In the genomic region with DNA sequence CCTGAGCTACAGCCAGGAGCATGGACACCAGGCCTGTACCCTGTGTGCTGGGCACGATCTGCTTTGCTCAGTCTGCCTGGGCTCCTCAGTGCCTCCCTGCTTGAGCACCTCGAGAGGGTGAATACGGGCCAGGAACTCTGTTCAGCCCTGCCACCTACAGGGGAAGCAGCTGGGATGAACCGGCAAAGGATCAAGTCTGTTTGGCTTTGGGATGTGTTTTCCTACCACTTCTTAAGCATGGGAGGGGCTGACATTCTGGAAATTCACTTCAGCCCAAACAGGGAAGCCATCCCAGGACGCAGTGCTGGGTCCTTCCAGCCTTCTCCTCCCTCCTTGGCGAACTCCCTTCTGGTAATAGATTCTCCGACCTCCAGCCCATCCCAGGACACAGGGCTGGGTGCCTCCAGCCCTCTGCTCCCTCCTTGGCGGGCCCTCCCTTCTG, we compare ENCODE assay signal across 9 cellular contexts. TPM values are rescaled to one million over a fixed set of nuclear protein-coding genes. Genes with fewer than 3 reads are reported as not detected.
A peak's percentile ranks its signal among the peaks of the same experiment; 100 is the strongest.
DNase-seq lines count a peak whose midpoint lies in the region; ATAC-seq and TF ChIP-seq lines count a peak whose summit lies in the region.
"Had no signal": no experiment of that assay in that cellular context is flagged by ENCODE, and none has a peak within 500 bp of the region (broad histone marks: within the 10 kb centered on the region; RNA-seq: fewer than 3 reads in every experiment).

No MANE protein-coding gene starts in this region.

- no peaks in the 10 kb centered on the region for H3F3A ChIP-seq in GM23248 (ENCODE audit: insufficient read depth)

- in situ Hi-C loops in GM23248 (cut with MboI): no loop called here

- TF ChIP-seq CTCF in RWPE1 (conservative IDR thresholded peaks at IDR 0.05; ENCODE audit: low read depth): no peak
- no peak for TF ChIP-seq CTCF in neural crest cell (conservative IDR thresholded peaks at IDR 0.05)

- H3K27ac Mint-ChIP-seq in neural crest cell (ENCODE audit: unreplicated experiment): peak overlapping the region; percentile 58
- no peak overlapping the region for H3K27ac Mint-ChIP-seq in stimulated activated naive CD8-positive, alpha-beta T cell treated with anti-CD3 and anti-CD28 coated beads, Interleukin-15, amount 100 ng/mL, for 72 hours
- H3K27ac Mint-ChIP-seq: T-helper 1 cell treated with Interleukin-12 subunit alpha and Interleukin-12 subunit beta and Interleukin-4 antibody, amounts not matched to agents 30 μg/mL and 1 μg/mL, for 36 hours had no signal

- DNase-seq in GM23248 (peak; percentile 77), RWPE1 (ENCODE audit: low spot score) (peak; percentile 42), fibroblast of peridontal ligament (ENCODE audit: extremely low read depth) (peak; percentile 90), neural crest cell (ENCODE audit: low read depth, low spot score) (no peak)
- DNase-seq in stimulated activated naive CD8-positive, alpha-beta T cell treated with anti-CD3 and anti-CD28 coated beads, Interleukin-15, amount 100 ng/mL, for 72 hours: no peak

- no peaks in the 10 kb centered on the region for H4K20me1 ChIP-seq in GM23248 (ENCODE audit: insufficient read depth)

- no peaks in the 10 kb centered on the region for H3K9me3 Mint-ChIP-seq in neural crest cell
- no peaks in the 10 kb centered on the region for H3K9me3 Mint-ChIP-seq in stimulated activated naive CD8-positive, alpha-beta T cell treated with anti-CD3 and anti-CD28 coated beads, Interleukin-15, amount 100 ng/mL, for 72 hours
- H3K9me3 Mint-ChIP-seq: T-helper 1 cell treated with Interleukin-12 subunit alpha and Interleukin-12 subunit beta and Interleukin-4 antibody, amounts not matched to agents 30 μg/mL and 1 μg/mL, for 36 hours had no signal

- no peaks in the 10 kb centered on the region for H3K79me2 ChIP-seq in GM23248 (ENCODE audit: insufficient read depth)

- no peak overlapping the region for H3K4me2 ChIP-seq in GM23248 (ENCODE audit: unreplicated experiment)

- ATAC-seq in HG03521 (IDR thresholded peaks at IDR 0.05; ENCODE audit: unreplicated experiment) (no peak), HG02970 (IDR thresholded peaks at IDR 0.05; ENCODE audit: low FRiP score, unreplicated experiment) (no peak), GM21515 (IDR thresholded peaks at IDR 0.05; ENCODE audit: unreplicated experiment) (no peak)
- ATAC-seq in stimulated activated naive CD8-positive, alpha-beta T cell treated with anti-CD3 and anti-CD28 coated beads, Interleukin-15, amount 100 ng/mL, for 72 hours: no peak

- CTCF ChIA-PET in RWPE1 (lab: Yijun Ruan, JAX): interaction anchor here (0.5 to 1.2 kb wide), 2 partner anchors 36 to 68 kb away, joined by 3 read pairs; no protein-coding TSS in a partner anchor

- no peak overlapping the region for H3K27ac ChIP-seq in GM23248
- no peak overlapping the region for H3K27ac ChIP-seq in RWPE1

- peaks cover 2% of the 10 kb centered on the region for H3K36me3 Mint-ChIP-seq in neural crest cell (ENCODE audit: low read depth)

- H3K9me2 ChIP-seq in GM23248 (ENCODE audit: insufficient read depth): no peaks in the 10 kb centered on the region

- no peaks in the 10 kb centered on the region; the same call in 1 of the 2 replicates for H3K27me3 ChIP-seq in GM23248 (replicated peaks; ENCODE audit: insufficient read depth)

- no peak overlapping the region for H3K4me3 Mint-ChIP-seq in neural crest cell
- H3K4me3 Mint-ChIP-seq in stimulated activated naive CD8-positive, alpha-beta T cell treated with anti-CD3 and anti-CD28 coated beads, Interleukin-15, amount 100 ng/mL, for 72 hours: no peak overlapping the region
- H3K4me3 Mint-ChIP-seq: T-helper 1 cell treated with Interleukin-12 subunit alpha and Interleukin-12 subunit beta and Interleukin-4 antibody, amounts not matched to agents 30 μg/mL and 1 μg/mL, for 36 hours had no signal

- H3K36me3 ChIP-seq in GM23248 (ENCODE audit: low read depth): no peaks in the 10 kb centered on the region

- no peaks in the 10 kb centered on the region for H3K9me3 ChIP-seq in GM23248 (ENCODE audit: low read depth)

- peak overlapping the region; percentile 23; the same call in 1 of the 2 replicates for H3K9ac ChIP-seq in GM23248

- H3K4me3 ChIP-seq in GM23248: no peak overlapping the region

- H3K4me1 Mint-ChIP-seq in neural crest cell: peaks cover 20% of the 10 kb centered on the region
- H3K4me1 Mint-ChIP-seq in stimulated activated naive CD8-positive, alpha-beta T cell treated with anti-CD3 and anti-CD28 coated beads, Interleukin-15, amount 100 ng/mL, for 72 hours: peaks cover 42% of the 10 kb centered on the region

- POLR2A ChIA-PET in RWPE1 (lab: Yijun Ruan, JAX; ENCODE audit: low non-redundant PET): no interaction called here

- peak overlapping the region; percentile 54 for H2AFZ ChIP-seq in GM23248

- WGBS in GM23248 (ENCODE audit: low coverage in 1 of 2, low lambda C conversion rate in 2 of 2, missing lambda C conversion rate in 2 of 2), 2 experiments: 15 to 20% methylated on average over 8 of the region's 8 CpGs

- H3K4me1 ChIP-seq in GM23248 (ENCODE audit: insufficient read depth): peaks cover 8% of the 10 kb centered on the region

- H3K27me3 Mint-ChIP-seq in neural crest cell (ENCODE audit: low read depth): no peaks in the 10 kb centered on the region
- H3K27me3 Mint-ChIP-seq in stimulated activated naive CD8-positive, alpha-beta T cell treated with anti-CD3 and anti-CD28 coated beads, Interleukin-15, amount 100 ng/mL, for 72 hours: no peaks in the 10 kb centered on the region

RNA-seq across cellular contexts. Expression of gene SELENON, which starts 55.8 kb away (rescaled TPM):
- 45.3 and 49.7 TPM in 2 replicates for total RNA-seq in GM23248 (2014; rRNA removed; shearing (Covaris generic))
- 8.3 and 9.0 TPM in 2 replicates for polyA plus RNA-seq in GM23248 (2016; fragmentation: Nextera tagmentation; extraction: Ambion mirVana)
- total RNA-seq in neural crest cell: 146 and 148 TPM in 2 replicates

Comparison
In these comparisons a context has a peak if more than half of its experiments do, and no peak if none do; other contexts are left out.
1. DNase-seq: peak in GM23248 (single experiment), RWPE1 (single experiment) and fibroblast of peridontal ligament (single experiment); none in neural crest cell (single experiment) and stimulated activated naive CD8-positive, alpha-beta T cell treated with anti-CD3 and anti-CD28 coated beads, Interleukin-15, amount 100 ng/mL, for 72 hours (0 of 2).